ENCODE assay signal across 1 cellular context in the genomic region with DNA sequence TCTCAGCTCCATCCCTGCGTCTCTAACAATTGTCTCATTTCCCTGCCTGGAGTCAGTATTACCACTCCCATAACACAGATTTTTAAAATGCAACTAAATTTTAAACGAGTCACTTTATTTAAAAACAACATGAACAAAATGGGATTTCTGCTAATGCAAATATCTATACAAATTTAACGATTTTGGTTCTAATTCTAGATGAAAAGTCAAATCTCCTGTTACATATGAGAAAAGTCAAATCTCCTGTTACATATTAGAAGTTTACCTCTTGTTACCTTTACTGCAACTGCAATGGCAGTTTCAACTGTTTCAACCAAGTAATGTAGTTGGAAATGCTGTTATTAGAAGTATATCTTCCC.
TF ChIP-seq lines count a peak whose summit lies in the region.

No MANE protein-coding gene starts in this region.

TF ChIP-seq in GM23338, 12 proteins besides CTCF, POLR2A, EP300 and RAD21 (continued from another document):
- TF ChIP-seq, protein P1, sequence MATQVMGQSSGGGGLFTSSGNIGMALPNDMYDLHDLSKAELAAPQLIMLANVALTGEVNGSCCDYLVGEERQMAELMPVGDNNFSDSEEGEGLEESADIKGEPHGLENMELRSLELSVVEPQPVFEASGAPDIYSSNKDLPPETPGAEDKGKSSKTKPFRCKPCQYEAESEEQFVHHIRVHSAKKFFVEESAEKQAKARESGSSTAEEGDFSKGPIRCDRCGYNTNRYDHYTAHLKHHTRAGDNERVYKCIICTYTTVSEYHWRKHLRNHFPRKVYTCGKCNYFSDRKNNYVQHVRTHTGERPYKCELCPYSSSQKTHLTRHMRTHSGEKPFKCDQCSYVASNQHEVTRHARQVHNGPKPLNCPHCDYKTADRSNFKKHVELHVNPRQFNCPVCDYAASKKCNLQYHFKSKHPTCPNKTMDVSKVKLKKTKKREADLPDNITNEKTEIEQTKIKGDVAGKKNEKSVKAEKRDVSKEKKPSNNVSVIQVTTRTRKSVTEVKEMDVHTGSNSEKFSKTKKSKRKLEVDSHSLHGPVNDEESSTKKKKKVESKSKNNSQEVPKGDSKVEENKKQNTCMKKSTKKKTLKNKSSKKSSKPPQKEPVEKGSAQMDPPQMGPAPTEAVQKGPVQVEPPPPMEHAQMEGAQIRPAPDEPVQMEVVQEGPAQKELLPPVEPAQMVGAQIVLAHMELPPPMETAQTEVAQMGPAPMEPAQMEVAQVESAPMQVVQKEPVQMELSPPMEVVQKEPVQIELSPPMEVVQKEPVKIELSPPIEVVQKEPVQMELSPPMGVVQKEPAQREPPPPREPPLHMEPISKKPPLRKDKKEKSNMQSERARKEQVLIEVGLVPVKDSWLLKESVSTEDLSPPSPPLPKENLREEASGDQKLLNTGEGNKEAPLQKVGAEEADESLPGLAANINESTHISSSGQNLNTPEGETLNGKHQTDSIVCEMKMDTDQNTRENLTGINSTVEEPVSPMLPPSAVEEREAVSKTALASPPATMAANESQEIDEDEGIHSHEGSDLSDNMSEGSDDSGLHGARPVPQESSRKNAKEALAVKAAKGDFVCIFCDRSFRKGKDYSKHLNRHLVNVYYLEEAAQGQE (IDR thresholded peaks at IDR 0.05; ENCODE audit: unreplicated experiment) = no peak
